Comparison of ENCODE assay signal across 5 cellular contexts in the genomic region with DNA sequence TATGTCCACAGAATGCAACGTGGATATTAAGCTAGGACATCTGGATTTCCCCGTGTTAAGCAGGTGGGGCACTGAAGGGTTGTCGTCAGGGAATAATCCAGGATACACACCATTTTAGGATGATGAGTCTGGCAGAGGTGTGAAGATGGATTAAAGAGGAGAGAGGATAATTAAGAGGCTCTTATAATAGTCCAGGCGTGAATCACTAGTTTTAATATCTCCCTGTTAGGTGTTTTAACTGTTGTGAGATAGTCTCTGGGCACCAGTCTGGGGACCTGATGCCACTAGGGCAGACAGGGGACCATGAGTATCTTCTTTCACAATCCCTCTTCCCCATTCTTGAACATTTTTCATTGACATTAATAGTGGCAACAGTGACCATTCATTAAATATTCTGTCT.
"Had no signal": no experiment of that assay in that cellular context is flagged by ENCODE, and none has a peak within 500 bp of the region (broad histone marks: within the 10 kb centered on the region; RNA-seq: fewer than 3 reads in every experiment).

No MANE protein-coding gene starts in this region.

- H3K27ac ChIP-seq: HL-60 had no signal

- ATAC-seq: HepG2, K562 had no signal

- DNase-seq: IMR-90, KBM-7 had no signal

- H3K4me3 ChIP-seq: K562 had no signal
